17 cellular contexts compared by ENCODE assay signal in the genomic region with DNA sequence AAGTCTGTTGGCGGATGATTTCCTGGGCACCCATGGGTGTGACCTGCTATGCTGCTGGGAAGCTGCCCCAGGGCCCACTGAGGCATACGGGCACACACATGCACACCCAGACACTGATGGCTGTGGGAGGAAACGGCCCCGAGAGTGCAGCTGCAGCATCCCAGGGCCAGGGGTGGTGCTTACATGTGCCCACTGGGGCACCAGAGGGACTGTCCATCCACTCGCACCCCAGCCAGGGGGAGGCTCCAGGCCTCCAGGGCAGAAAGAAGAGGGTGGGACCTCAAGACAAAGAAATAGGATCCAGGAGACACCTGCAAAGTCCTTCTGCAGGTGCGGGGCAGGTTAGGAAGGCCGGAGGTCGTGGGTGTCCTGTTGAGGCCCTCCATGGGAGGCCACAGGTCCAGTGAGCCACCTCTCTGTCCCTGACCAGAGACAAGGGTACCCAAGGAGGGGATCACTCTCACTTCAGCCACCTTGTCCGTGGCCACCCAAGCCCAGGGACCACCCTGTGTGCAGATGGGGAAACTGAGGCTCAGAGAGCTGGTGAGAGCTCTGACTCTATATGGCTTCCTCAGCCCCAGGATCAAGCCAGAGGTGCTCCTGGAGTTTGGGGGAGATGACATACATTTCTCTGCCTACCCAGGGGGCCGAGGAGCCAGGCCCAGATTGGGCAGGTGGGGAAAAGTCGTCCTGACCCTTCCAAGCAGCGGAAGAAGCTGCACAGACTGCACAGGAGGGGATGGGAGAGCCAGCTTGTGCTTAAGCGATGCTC. TPM values are rescaled to one million over a fixed set of nuclear protein-coding genes. Genes with fewer than 3 reads are reported as not detected.
DNase-seq lines count a peak whose midpoint lies in the region; ATAC-seq, FAIRE-seq and TF ChIP-seq lines count a peak whose summit lies in the region.
"Had no signal": no experiment of that assay in that cellular context is flagged by ENCODE, and none has a peak within 500 bp of the region (broad histone marks: within the 10 kb centered on the region; RNA-seq: fewer than 3 reads in every experiment).

No MANE protein-coding gene starts in this region.

- ATAC-seq in GM18498 (IDR thresholded peaks at IDR 0.05; ENCODE audit: unreplicated experiment) = no peak
- ATAC-seq: mucosa of descending colon had no signal

- H3K9me3 ChIP-seq in ovary = no peaks in the 10 kb centered on the region
- H3K9me3 ChIP-seq: adrenal gland, mucosa of descending colon had no signal

- DNase-seq in activated CD4-positive, CD25-positive, alpha-beta regulatory T cell treated with anti-CD3 and anti-CD28 coated beads, Interleukin-2, amount 50 U/mL, for 72 hours = peak; percentile 27
- no peak for DNase-seq in activated CD4-positive, CD25-positive, alpha-beta regulatory T cell (lab: John Stamatoyannopoulos, UW)
- DNase-seq in GM12891 (ENCODE audit: insufficient read length, low spot score) (peak; percentile 16), ecto neural progenitor cell (ENCODE audit: low spot score) (peak; percentile 42), ovary (peak in 3 of 5 donors; percentile 5 to 15 (median 12)), T1000 (lab: John Stamatoyannopoulos, UW) (no peak)
- DNase-seq in stimulated activated CD4-positive, alpha-beta T cell treated with anti-CD3 and anti-CD28 coated beads, Interleukin-4, amount 100 ng/mL, for 1 hour = no peak
- DNase-seq: caudate nucleus; effector memory CD4-positive, alpha-beta T cell; NCI-H1092 treated with DMSO at 0.1 percent for 48 hours; NCI-H774; PC-9; stimulated activated naive CD4-positive, alpha-beta T cell treated with Interleukin-2 at 50 U/mL for 16 hours had no signal

- 87 to 91% (median 89%) methylated on average over 13 of the region's 13 CpGs for WGBS in ovary, 3 donors

- no peak for TF ChIP-seq EP300 in ovary (IDR thresholded peaks at IDR 0.05)

- TF ChIP-seq POLR2A in GM12891 (IDR thresholded peaks at IDR 0.05; ENCODE audit: low read depth, low read length) = no peak
- no peak for TF ChIP-seq POLR2A in ovary (IDR thresholded peaks at IDR 0.05)

- peaks cover 6% of the 10 kb centered on the region for H3K4me1 ChIP-seq in ovary (ENCODE audit: insufficient read depth)

- no peak overlapping the region for H3K4me3 ChIP-seq in ovary
- H3K4me3 ChIP-seq: adrenal gland, mucosa of descending colon, PC-9 had no signal

- H3K36me3 ChIP-seq in ovary = no peaks in the 10 kb centered on the region
- H3K36me3 ChIP-seq: adrenal gland had no signal

- FAIRE-seq in GM12891 (lab: Jason Lieb, UNC) = no peak
- FAIRE-seq: A204.1 had no signal

- H3K27ac ChIP-seq in ovary = no peak overlapping the region
- H3K27ac ChIP-seq: adrenal gland, PC-9 had no signal

- intact Hi-C loops in ovary (cut with DNase I) = no loop called here

- no peak for TF ChIP-seq CTCF in ovary (IDR thresholded peaks at IDR 0.05)

- no peaks in the 10 kb centered on the region for H3K27me3 ChIP-seq in ovary

TF ChIP-seq in GM12891, 5 proteins besides CTCF, POLR2A, EP300 and RAD21:
- TF ChIP-seq PAX5 (IDR thresholded peaks at IDR 0.05; ENCODE audit: insufficient read depth, low read length, severe bottlenecking) (no peak), TAF1 (IDR thresholded peaks at IDR 0.05; ENCODE audit: low read depth, low read length) (no peak), POLR2AphosphoS5 (IDR thresholded peaks at IDR 0.05; ENCODE audit: low read depth, low read length) (no peak), SPI1 (IDR thresholded peaks at IDR 0.05; ENCODE audit: low read depth, low read length) (no peak), POU2F2 (IDR thresholded peaks at IDR 0.05; ENCODE audit: low read depth, low read length) (no peak)
TF ChIP-seq in GM12891: peak in this region for 0.

RNA-seq across cellular contexts. Expression of a gene that starts 57.1 kb away (rescaled TPM):
- polyA plus RNA-seq in GM12891 (2012; ENCODE audit: low read depth, missing spikeins) = not detected
- total RNA-seq in ovary = 10 to 100 TPM in 3 of 7 donors, 1 to 10 TPM in 4; 3.9 to 15.9 (median 9.8) TPM
- polyA plus RNA-seq in ovary = 10 to 100 TPM in 1 of 2 donors, 1 to 10 TPM in 1; 1.1 to 10.8 TPM

Comparison
In these comparisons a context has a peak if more than half of its experiments do, and no peak if none do; other contexts are left out.
1. DNase-seq: peak in activated CD4-positive, CD25-positive, alpha-beta regulatory T cell treated with anti-CD3 and anti-CD28 coated beads, Interleukin-2, amount 50 U/mL, for 72 hours (single experiment), GM12891 (single experiment), ecto neural progenitor cell (single experiment) and ovary (3 of 5); none in activated CD4-positive, CD25-positive, alpha-beta regulatory T cell (0 of 4), T1000 (single experiment) and stimulated activated CD4-positive, alpha-beta T cell treated with anti-CD3 and anti-CD28 coated beads, Interleukin-4, amount 100 ng/mL, for 1 hour (single experiment).